Comparison of ENCODE assay signal across 9 cellular contexts in genomic region chr11:8689726-8690255, GRCh38. TPM values are rescaled to one million over a fixed set of nuclear protein-coding genes. Genes with fewer than 3 reads are reported as not detected.
DNase-seq lines count a peak whose midpoint lies in the region; ATAC-seq and TF ChIP-seq lines count a peak whose summit lies in the region.
"Had no signal": no experiment of that assay in that cellular context is flagged by ENCODE, and none has a peak within 500 bp of the region (broad histone marks: within the 10 kb centered on the region; RNA-seq: fewer than 3 reads in every experiment).

No MANE protein-coding gene starts in this region.

- H3K4me3 ChIP-seq in HFF-Myc (replicated peaks; ENCODE audit: low read depth, low read length) (peak overlapping the region; percentile 36), mesodermal cell (ENCODE audit: extremely low read depth, insufficient read depth, low read length, poor library complexity, severe bottlenecking) (no peak overlapping the region), WERI-Rb-1 (ENCODE audit: low read depth, low read length) (no peak overlapping the region), neuronal stem cell (ENCODE audit: low read length in 2 of 2) (peak overlapping the region in 1 of 2 donors; percentile 59)

- H3K4me1 ChIP-seq in mesodermal cell (ENCODE audit: control insufficient read depth, insufficient read depth, low read length, poor library complexity, severe bottlenecking) (peaks cover 29% of the 10 kb centered on the region), neuronal stem cell (ENCODE audit: control insufficient read depth in 2 of 2, insufficient read depth in 1 of 2, low read depth in 1 of 2, low read length in 2 of 2) (peaks cover 2 to 14% of the 10 kb centered on the region in 2 donors)

- DNase-seq in CD14-positive monocyte (ENCODE audit: low spot score) (no peak), HFF-Myc (ENCODE audit: extremely low read depth, low read depth) (no peak), WERI-Rb-1 (no peak), neuronal stem cell (ENCODE audit: low spot score) (no peak)
- peak in 1 of 2 donors; percentile 28 for DNase-seq in activated naive CD4-positive, alpha-beta T cell treated with anti-CD3 and anti-CD28 coated beads, Interleukin-2, amount 50 U/mL, for 72 hours (ENCODE audit: low spot score in 2 of 2)

- H2BK120ac ChIP-seq in neuronal stem cell (ENCODE audit: low read depth, low read length), result no peak overlapping the region

- intact Hi-C loops in CD14-positive monocyte (cut with micrococcal nuclease), result loop anchor here (5.0 to 10.0 kb wide), 4 partner anchors 355 to 705 kb away; partner anchors contain the start of genes EIF3F (in 2 of the 2) and TMEM41B (in 1 of the 2)

- peaks cover 75% of the 10 kb centered on the region for H3K36me3 ChIP-seq in mesodermal cell (ENCODE audit: control insufficient read depth, insufficient read depth, low read length)
- peaks cover 68% of the 10 kb centered on the region for H3K36me3 ChIP-seq in WERI-Rb-1
- H3K36me3 ChIP-seq in neuronal stem cell (replicated peaks in 1 of 2; ENCODE audit: control insufficient read depth in 2 of 2, insufficient read depth in 2 of 2, low read length in 2 of 2), result peaks cover 36 to 80% of the 10 kb centered on the region in 2 donors

- TF ChIP-seq CTCF in CD14-positive monocyte (IDR thresholded peaks at IDR 0.05), result no peak
- no peak for TF ChIP-seq CTCF in HFF-Myc (IDR thresholded peaks at IDR 0.05; ENCODE audit: low read depth, low read length, missing control alignments)
- TF ChIP-seq CTCF in WERI-Rb-1 (IDR thresholded peaks at IDR 0.05; ENCODE audit: low read depth, low read length), result no peak

- 86 to 98% methylated on average over 6 to 7 of the region's 8 CpGs for WGBS in mesodermal cell (ENCODE audit: insufficient coverage in 2 of 2), 2 experiments
- WGBS in neuronal stem cell (ENCODE audit: extremely low coverage in 2 of 2, insufficient read length in 2 of 2, insufficient replicate concordance in 1 of 2), 2 donors, result 100% methylated on average over 1 of the region's 8 CpGs; no CpG with 5 or more reads in 1 of the 2 donors

- H2BK12ac ChIP-seq in neuronal stem cell (ENCODE audit: low read length), result no peak overlapping the region

- no peak overlapping the region for H2BK15ac ChIP-seq in neuronal stem cell (ENCODE audit: low read length)

- no peak overlapping the region for H3K9ac ChIP-seq in neuronal stem cell (ENCODE audit: low read depth, low read length, poor library complexity)

- H3K9me3 Mint-ChIP-seq in CD14-positive monocyte, result no peaks in the 10 kb centered on the region
- no peaks in the 10 kb centered on the region for H3K9me3 Mint-ChIP-seq in activated naive CD4-positive, alpha-beta T cell treated with anti-CD3 and anti-CD28 coated beads, Interleukin-2, amount 50 U/mL, for 72 hours

- no peaks in the 10 kb centered on the region for H3K79me1 ChIP-seq in neuronal stem cell (ENCODE audit: low read depth, low read length)

- H2AK5ac ChIP-seq in neuronal stem cell (ENCODE audit: low read depth, low read length), result no peak overlapping the region

- H2AFZ ChIP-seq in neuronal stem cell (ENCODE audit: low read length), result no peak overlapping the region

- H3K14ac ChIP-seq in neuronal stem cell (ENCODE audit: low read length), result no peak overlapping the region

- H3K18ac ChIP-seq in neuronal stem cell (ENCODE audit: low read length), result no peak overlapping the region

- H3K27ac ChIP-seq in mesodermal cell (ENCODE audit: low read depth, low read length, severe bottlenecking) (peak overlapping the region; percentile 68), WERI-Rb-1 (no peak overlapping the region; the same call in 1 of the 2 replicates), neuronal stem cell (replicated peaks; ENCODE audit: low read length) (no peak overlapping the region)

- H2BK5ac ChIP-seq in neuronal stem cell (ENCODE audit: low read length), result no peak overlapping the region

- H3K23ac ChIP-seq in neuronal stem cell (ENCODE audit: low read depth, low read length, poor library complexity), result no peak overlapping the region

- H3K9me3 ChIP-seq in mesodermal cell (ENCODE audit: control insufficient read depth, low read length) (no peaks in the 10 kb centered on the region), WERI-Rb-1 (ENCODE audit: severe bottlenecking) (no peaks in the 10 kb centered on the region), neuronal stem cell (replicated peaks in 1 of 2; ENCODE audit: control insufficient read depth in 2 of 2, insufficient read depth in 1 of 2, low read depth in 1 of 2, low read length in 2 of 2) (no peaks in the 10 kb centered on the region)
- H3K9me3 ChIP-seq: neutrophil had no signal

- H4K91ac ChIP-seq in neuronal stem cell (ENCODE audit: low read depth, low read length, poor library complexity), result no peak overlapping the region

- H3K27me3 ChIP-seq in WERI-Rb-1 (ENCODE audit: insufficient read depth, low read depth, severe bottlenecking), result no peaks in the 10 kb centered on the region
- no peaks in the 10 kb centered on the region for H3K27me3 ChIP-seq in neuronal stem cell (ENCODE audit: control insufficient read depth in 3 of 3, insufficient read depth in 3 of 3, low read depth in 1 of 3, low read length in 3 of 3)
- H3K27me3 ChIP-seq: neutrophil had no signal

- H4K8ac ChIP-seq in neuronal stem cell (ENCODE audit: low read depth, low read length), result no peak overlapping the region

- H3K27ac Mint-ChIP-seq in CD14-positive monocyte, result peak overlapping the region in 5 of 7 donors; percentile 9 to 96 (median 52)
- peak overlapping the region; percentile 92 to 93 for H3K27ac Mint-ChIP-seq in activated naive CD4-positive, alpha-beta T cell treated with anti-CD3 and anti-CD28 coated beads, Interleukin-2, amount 50 U/mL, for 72 hours

- H3K4me1 Mint-ChIP-seq in CD14-positive monocyte, result peaks cover 20% of the 10 kb centered on the region

- H3K4me2 ChIP-seq in neuronal stem cell (ENCODE audit: insufficient read depth, low read length, poor library complexity, severe bottlenecking), result no peak overlapping the region

- ATAC-seq in activated naive CD4-positive, alpha-beta T cell treated with anti-CD3 and anti-CD28 coated beads, Interleukin-2, amount 50 U/mL, for 72 hours, result no peak
- ATAC-seq in HG02938 (IDR thresholded peaks at IDR 0.05; ENCODE audit: unreplicated experiment) (no peak), HG02798 (IDR thresholded peaks at IDR 0.05; ENCODE audit: poor library complexity, unreplicated experiment) (no peak)

- H3K4ac ChIP-seq in neuronal stem cell (ENCODE audit: low read length), result no peak overlapping the region

- H3K27me3 Mint-ChIP-seq in CD14-positive monocyte (ENCODE audit: low read depth in 3 of 3), result no peaks in the 10 kb centered on the region

- peaks cover 26 to 29% of the 10 kb centered on the region in 2 donors for H3K36me3 Mint-ChIP-seq in CD14-positive monocyte
- peaks cover 40 to 62% of the 10 kb centered on the region in 2 donors for H3K36me3 Mint-ChIP-seq in activated naive CD4-positive, alpha-beta T cell treated with anti-CD3 and anti-CD28 coated beads, Interleukin-2, amount 50 U/mL, for 72 hours

- peak overlapping the region; percentile 96 to 98 for H3K4me3 Mint-ChIP-seq in CD14-positive monocyte

RNA-seq across cellular contexts. Expression of gene RPL27A, which starts 7.2 kb away (rescaled TPM):
- 1,000 to 10,000 TPM; 1,091 to 1,233 TPM for polyA plus RNA-seq in CD14-positive monocyte
- 1,000 to 10,000 TPM; 1,341 to 1,591 TPM for total RNA-seq in activated naive CD4-positive, alpha-beta T cell treated with anti-CD3 and anti-CD28 coated beads, Interleukin-2, amount 50 U/mL, for 72 hours
- 2,844 TPM for polyA plus RNA-seq in mesodermal cell (2013, experiment 1 of 2)
- polyA plus RNA-seq in mesodermal cell (2013, experiment 2 of 2), result 2,596 TPM
- polyA plus RNA-seq in neuronal stem cell (2013, experiment 1 of 2), result 2,211 TPM
- 2,173 TPM for polyA plus RNA-seq in neuronal stem cell (2013, experiment 2 of 2)

RNA-seq across cellular contexts. Expression of gene TRIM66, which starts 7.3 kb away (rescaled TPM):
- polyA plus RNA-seq in CD14-positive monocyte, result under 1 TPM; 0.04 to 0.47 TPM
- total RNA-seq in activated naive CD4-positive, alpha-beta T cell treated with anti-CD3 and anti-CD28 coated beads, Interleukin-2, amount 50 U/mL, for 72 hours, result 10 to 100 TPM; 16.2 to 25.3 TPM
- polyA plus RNA-seq in mesodermal cell (2013, experiment 1 of 2), result 4.3 TPM
- polyA plus RNA-seq in mesodermal cell (2013, experiment 2 of 2), result 3.9 TPM
- polyA plus RNA-seq in neuronal stem cell (2013, experiment 1 of 2), result 1.3 TPM
- 1.3 TPM for polyA plus RNA-seq in neuronal stem cell (2013, experiment 2 of 2)
